ENCODE assay signal across 5 cellular contexts in the genomic region with DNA sequence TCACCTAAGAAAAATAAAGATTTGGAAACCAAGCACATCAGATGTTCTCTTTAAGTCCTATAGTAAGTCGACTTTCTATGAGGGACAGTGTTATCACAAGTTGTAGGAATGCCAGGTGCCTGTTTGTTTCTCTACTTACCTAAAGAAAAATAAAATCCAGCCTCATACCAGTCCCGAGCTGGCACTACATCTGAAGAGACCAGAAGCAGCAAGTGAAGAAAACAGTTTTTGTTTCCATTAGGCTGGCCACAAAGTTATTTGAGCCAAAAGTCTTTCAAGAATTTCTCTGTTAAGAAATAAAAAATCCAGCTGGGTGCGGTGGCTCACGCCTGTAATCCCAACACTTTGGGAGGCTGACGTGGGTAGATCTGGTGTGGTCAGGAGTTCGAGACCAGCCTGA.
"Had no signal": no experiment of that assay in that cellular context is flagged by ENCODE, and none has a peak within 500 bp of the region (broad histone marks: within the 10 kb centered on the region; RNA-seq: fewer than 3 reads in every experiment).

No MANE protein-coding gene starts in this region.

- H3K9me3 Mint-ChIP-seq: IgD-negative memory B cell had no signal

- H3K27me3 Mint-ChIP-seq: IgD-negative memory B cell had no signal

- H3K4me1 Mint-ChIP-seq: IgD-negative memory B cell had no signal

- H3K36me3 Mint-ChIP-seq: IgD-negative memory B cell had no signal

- H3K27ac Mint-ChIP-seq: IgD-negative memory B cell had no signal

- DNase-seq: IMR-90, KBM-7 had no signal

- H3K4me3 ChIP-seq: K562 had no signal

- H3K4me3 Mint-ChIP-seq: IgD-negative memory B cell had no signal

- ATAC-seq: K562 had no signal

- H3K27ac ChIP-seq: HL-60 had no signal
